In genomic region chr12:52612431-52613290, GRCh38 we compare ENCODE assay signal across 27 cellular contexts.
A peak's percentile ranks its signal among the peaks of the same experiment; 100 is the strongest.
DNase-seq lines count a peak whose midpoint lies in the region; ATAC-seq and TF ChIP-seq lines count a peak whose summit lies in the region.
"Had no signal": no experiment of that assay in that cellular context is flagged by ENCODE, and none has a peak within 500 bp of the region (broad histone marks: within the 10 kb centered on the region; RNA-seq: fewer than 3 reads in every experiment).

No MANE protein-coding gene starts in this region.

- no peak overlapping the region for H3K4me3 ChIP-seq in BLaER1 treated with 17β-estradiol and CSF1 and Interleukin-3, amounts not matched to agents 10 nM and 100 nM
- H3K4me3 ChIP-seq in brain microvascular endothelial cell (ENCODE audit: low read depth, low read length) = no peak overlapping the region
- H3K4me3 ChIP-seq: body of pancreas, HAP-1, testis had no signal

- H3K9ac ChIP-seq in BLaER1 treated with 17β-estradiol and CSF1 and Interleukin-3, amounts not matched to agents 10 nM and 100 nM = no peak overlapping the region

- DNase-seq in activated T-cell treated with anti-CD3 and anti-CD28 coated beads, Interleukin-2, amount 50 U/mL, for 24 hours = no peak
- no peak for DNase-seq in activated T-cell treated with anti-CD3 and anti-CD28 coated beads, Interleukin-2, amount 50 U/mL, for 1 hour
- peak; percentile 1 for DNase-seq in D341Med (ENCODE audit: low spot score)
- DNase-seq in islet precursor cell = peak; percentile 38
- DNase-seq in NCI-H187 treated with DMSO at 0.1 percent for 48 hours (lab: John Stamatoyannopoulos, UW) = no peak
- DNase-seq in brain microvascular endothelial cell = no peak
- DNase-seq: ACHN; activated naive CD4-positive, alpha-beta T cell treated with Interleukin-2 at 50 U/mL for 16 hours; body of pancreas; effector CD8-positive, alpha-beta T cell; EL; erythroblast; foreskin keratinocyte; Karpas-422; mesenchymal stem cell; MV-4-11; naive B cell; NCI-H146; NCI-H510A treated with DMSO at 0.1 percent for 48 hours; SHP77 treated with DMSO at 0.1 percent for 48 hours; stimulated activated CD4-positive, alpha-beta T cell treated with anti-CD3 and anti-CD28 coated beads, Interleukin-2, amount 100 ng/mL, for 48 hours; stimulated activated naive B cell treated with anti-CD40 and anti-IgM and Interleukin-4, amounts not matched to agents 10 μg/mL and 1 μg/mL and 100 μg/mL, for 72 hours; testis had no signal

- H3K27me3 Mint-ChIP-seq in activated T-cell treated with anti-CD3 and anti-CD28 coated beads, Interleukin-2, amount 50 U/mL, for 24 hours = no peaks in the 10 kb centered on the region

- peaks cover 30 to 46% (median 41%) of the 10 kb centered on the region in 10 experiments for H3K4me1 ChIP-seq in BLaER1 treated with 17β-estradiol and CSF1 and Interleukin-3, amounts not matched to agents 10 nM and 100 nM
- H3K4me1 ChIP-seq: body of pancreas, foreskin keratinocyte, HAP-1, testis had no signal

- H3K9me3 ChIP-seq in BLaER1 treated with 17β-estradiol and CSF1 and Interleukin-3, amounts not matched to agents 10 nM and 100 nM (replicated peaks in 1 of 11) = no peaks in the 10 kb centered on the region
- H3K9me3 ChIP-seq: body of pancreas, HAP-1, testis had no signal

- H3K27me3 ChIP-seq in BLaER1 treated with 17β-estradiol and CSF1 and Interleukin-3, amounts not matched to agents 10 nM and 100 nM = no peaks in the 10 kb centered on the region
- H3K27me3 ChIP-seq in brain microvascular endothelial cell (replicated peaks) = peaks cover 10% of the 10 kb centered on the region
- H3K27me3 ChIP-seq: testis had no signal

- no peaks in the 10 kb centered on the region for H3K36me3 ChIP-seq in BLaER1 treated with 17β-estradiol and CSF1 and Interleukin-3, amounts not matched to agents 10 nM and 100 nM
- H3K36me3 ChIP-seq in brain microvascular endothelial cell (replicated peaks) = no peaks in the 10 kb centered on the region
- H3K36me3 ChIP-seq: HAP-1 had no signal

- H3K4me3 Mint-ChIP-seq in activated T-cell treated with anti-CD3 and anti-CD28 coated beads, Interleukin-2, amount 50 U/mL, for 24 hours = no peak overlapping the region
- H3K4me3 Mint-ChIP-seq: naive B cell; stimulated activated naive B cell treated with anti-CD40 and anti-IgM and Interleukin-4, amounts not matched to agents 10 μg/mL and 1 μg/mL and 100 μg/mL, for 72 hours had no signal

- peak overlapping the region in 6 of 11 experiments; percentile 4 to 80 (median 62); a peak in 5 of 22 replicates for H3K27ac ChIP-seq in BLaER1 treated with 17β-estradiol and CSF1 and Interleukin-3, amounts not matched to agents 10 nM and 100 nM
- no peak overlapping the region for H3K27ac ChIP-seq in brain microvascular endothelial cell
- H3K27ac ChIP-seq: body of pancreas, foreskin keratinocyte, testis had no signal

- peak overlapping the region in 9 of 11 experiments; percentile 71 to 87 (median 82); a peak in 16 of 22 replicates for H3K4me2 ChIP-seq in BLaER1 treated with 17β-estradiol and CSF1 and Interleukin-3, amounts not matched to agents 10 nM and 100 nM

- H3K36me3 Mint-ChIP-seq in activated T-cell treated with anti-CD3 and anti-CD28 coated beads, Interleukin-2, amount 50 U/mL, for 24 hours (ENCODE audit: low read depth) = no peaks in the 10 kb centered on the region
- H3K36me3 Mint-ChIP-seq: naive B cell; stimulated activated naive B cell treated with anti-CD40 and anti-IgM and Interleukin-4, amounts not matched to agents 10 μg/mL and 1 μg/mL and 100 μg/mL, for 72 hours had no signal

- no peaks in the 10 kb centered on the region for H3K9me3 Mint-ChIP-seq in activated T-cell treated with anti-CD3 and anti-CD28 coated beads, Interleukin-2, amount 50 U/mL, for 24 hours
- H3K9me3 Mint-ChIP-seq: naive B cell; stimulated activated naive B cell treated with anti-CD40 and anti-IgM and Interleukin-4, amounts not matched to agents 10 μg/mL and 1 μg/mL and 100 μg/mL, for 72 hours had no signal

- no peak for ATAC-seq in GM21360 (IDR thresholded peaks at IDR 0.05; ENCODE audit: unreplicated experiment)
- ATAC-seq: body of pancreas; foreskin keratinocyte; left lobe of liver; stimulated activated naive B cell treated with anti-CD40 and anti-IgM and Interleukin-4, amounts not matched to agents 10 μg/mL and 1 μg/mL and 100 μg/mL, for 72 hours had no signal

- no peak for TF ChIP-seq CTCF in brain microvascular endothelial cell (IDR thresholded peaks at IDR 0.05; ENCODE audit: low read depth, low read length, missing control alignments)

- H3K27ac Mint-ChIP-seq in activated T-cell treated with anti-CD3 and anti-CD28 coated beads, Interleukin-2, amount 50 U/mL, for 24 hours = peak overlapping the region; percentile 24
- H3K27ac Mint-ChIP-seq: naive B cell; stimulated activated naive B cell treated with anti-CD40 and anti-IgM and Interleukin-4, amounts not matched to agents 10 μg/mL and 1 μg/mL and 100 μg/mL, for 72 hours had no signal

- no peaks in the 10 kb centered on the region for H4K20me1 ChIP-seq in BLaER1 treated with 17β-estradiol and CSF1 and Interleukin-3, amounts not matched to agents 10 nM and 100 nM

- peaks cover 96% of the 10 kb centered on the region for H3K4me1 Mint-ChIP-seq in activated T-cell treated with anti-CD3 and anti-CD28 coated beads, Interleukin-2, amount 50 U/mL, for 24 hours (ENCODE audit: low read depth)
- H3K4me1 Mint-ChIP-seq: naive B cell; stimulated activated naive B cell treated with anti-CD40 and anti-IgM and Interleukin-4, amounts not matched to agents 10 μg/mL and 1 μg/mL and 100 μg/mL, for 72 hours had no signal

- in situ Hi-C loops in brain microvascular endothelial cell (cut with HindIII; ENCODE audit: low pct_ligation_motif_present, low sequenced_read_pairs) = no loop called here

Comparison
In these comparisons a context has a peak if more than half of its experiments do, and no peak if none do; other contexts are left out.
1. DNase-seq: peak in D341Med (single experiment) and islet precursor cell (single experiment); none in activated T-cell treated with anti-CD3 and anti-CD28 coated beads, Interleukin-2, amount 50 U/mL, for 24 hours (single experiment), activated T-cell treated with anti-CD3 and anti-CD28 coated beads, Interleukin-2, amount 50 U/mL, for 1 hour (single experiment), NCI-H187 treated with DMSO at 0.1 percent for 48 hours (single experiment) and brain microvascular endothelial cell (single experiment).